In genomic region chr20:2625062-2625461, GRCh38 we compare ENCODE assay signal across 33 cellular contexts.
"Had no signal": no experiment of that assay in that cellular context is flagged by ENCODE, and none has a peak within 500 bp of the region (broad histone marks: within the 10 kb centered on the region; RNA-seq: fewer than 3 reads in every experiment).

No MANE protein-coding gene starts in this region.

- H3K4me3 Mint-ChIP-seq: central memory CD8-positive, alpha-beta T cell; dendritic cell treated with granulocyte-macrophage colony-stimulating factor and Interleukin-4, amounts not matched to agents 40 ng/mL and 50 ng/mL, for 4 days; immature natural killer cell; mesothelial cell of epicardium; naive B cell; natural killer cell treated with Interleukin-12 subunit alpha and Interleukin-12 subunit beta and Interleukin-15 and Interleukin-18, amount 100 ng/mL, for 72 hours; neural crest cell; stimulated activated effector memory CD8-positive, alpha-beta T cell treated with anti-CD3 and anti-CD28 coated beads, Interleukin-12 subunit alpha, Interleukin-12 subunit beta, amount 100 ng/mL, for 72 hours had no signal

- H3K4me1 Mint-ChIP-seq: central memory CD8-positive, alpha-beta T cell; immature natural killer cell; mesothelial cell of epicardium; naive B cell; neural crest cell; stimulated activated effector memory CD8-positive, alpha-beta T cell treated with anti-CD3 and anti-CD28 coated beads, Interleukin-12 subunit alpha, Interleukin-12 subunit beta, amount 100 ng/mL, for 72 hours had no signal

- H3K36me3 ChIP-seq: colonic mucosa, esophagus muscularis mucosa, gastrocnemius medialis, neutrophil, right atrium auricular region, sigmoid colon, stomach, transverse colon, vagina had no signal

- H3K4me3 ChIP-seq: colonic mucosa, esophagus muscularis mucosa, gastrocnemius medialis, mucosa of descending colon, right atrium auricular region, sigmoid colon, stomach, testis, transverse colon, vagina had no signal

- H3K27me3 ChIP-seq: colonic mucosa, gastrocnemius medialis, right atrium auricular region, stomach, testis, transverse colon, vagina had no signal

- DNase-seq: colonic mucosa; effector memory CD4-positive, alpha-beta T cell; foreskin fibroblast; gastrocnemius medialis; glutamatergic neuron; hypothalamus; immature natural killer cell; islet precursor cell; kidney glomerular epithelial cell; left colon; mesenchymal stem cell; mucosa of descending colon; naive B cell; sigmoid colon; stimulated activated CD4-positive, alpha-beta T cell treated with anti-CD3 and anti-CD28 coated beads, Interleukin-2, amount 100 ng/mL, for 24 hours; stimulated activated CD4-positive, alpha-beta T cell treated with anti-CD3 and anti-CD28 coated beads, Interleukin-4, amount 100 ng/mL, for 24 hours; stimulated activated naive CD4-positive, alpha-beta T cell treated with Interleukin-2 at 50 U/mL for 16 hours; stomach; substantia nigra; testis; transverse colon had no signal

- H3K9me3 Mint-ChIP-seq: central memory CD8-positive, alpha-beta T cell; natural killer cell treated with Interleukin-12 subunit alpha and Interleukin-12 subunit beta and Interleukin-15 and Interleukin-18, amount 100 ng/mL, for 72 hours; neural crest cell had no signal

- ATAC-seq: gastrocnemius medialis; left colon; mucosa of descending colon; natural killer cell treated with Interleukin-12 subunit alpha and Interleukin-12 subunit beta and Interleukin-15 and Interleukin-18, amount 100 ng/mL, for 72 hours; stimulated activated effector memory CD8-positive, alpha-beta T cell treated with anti-CD3 and anti-CD28 coated beads, Interleukin-12 subunit alpha, Interleukin-12 subunit beta, amount 100 ng/mL, for 72 hours had no signal

- H3K4me1 ChIP-seq: colonic mucosa, esophagus muscularis mucosa, gastrocnemius medialis, parathyroid adenoma, right atrium auricular region, sigmoid colon, stomach, testis, transverse colon, vagina had no signal

- H3K27ac Mint-ChIP-seq: dendritic cell treated with granulocyte-macrophage colony-stimulating factor and Interleukin-4, amounts not matched to agents 40 ng/mL and 50 ng/mL, for 4 days; immature natural killer cell; mesothelial cell of epicardium; naive B cell; natural killer cell treated with Interleukin-12 subunit alpha and Interleukin-12 subunit beta and Interleukin-15 and Interleukin-18, amount 100 ng/mL, for 72 hours; progenitor cell of endocrine pancreas; stimulated activated effector memory CD8-positive, alpha-beta T cell treated with anti-CD3 and anti-CD28 coated beads, Interleukin-12 subunit alpha, Interleukin-12 subunit beta, amount 100 ng/mL, for 72 hours had no signal

- H3K36me3 Mint-ChIP-seq: mesothelial cell of epicardium; stimulated activated effector memory CD8-positive, alpha-beta T cell treated with anti-CD3 and anti-CD28 coated beads, Interleukin-12 subunit alpha, Interleukin-12 subunit beta, amount 100 ng/mL, for 72 hours had no signal

- H3K9me3 ChIP-seq: colonic mucosa, gastrocnemius medialis, mucosa of descending colon, neutrophil, sigmoid colon, testis, transverse colon, vagina had no signal

- H3K9ac ChIP-seq: parathyroid adenoma had no signal

- H3K27ac ChIP-seq: colonic mucosa, gastrocnemius medialis, neutrophil, parathyroid adenoma, right atrium auricular region, testis, vagina had no signal
